Comparison of ENCODE assay signal across 8 cellular contexts in the genomic region with DNA sequence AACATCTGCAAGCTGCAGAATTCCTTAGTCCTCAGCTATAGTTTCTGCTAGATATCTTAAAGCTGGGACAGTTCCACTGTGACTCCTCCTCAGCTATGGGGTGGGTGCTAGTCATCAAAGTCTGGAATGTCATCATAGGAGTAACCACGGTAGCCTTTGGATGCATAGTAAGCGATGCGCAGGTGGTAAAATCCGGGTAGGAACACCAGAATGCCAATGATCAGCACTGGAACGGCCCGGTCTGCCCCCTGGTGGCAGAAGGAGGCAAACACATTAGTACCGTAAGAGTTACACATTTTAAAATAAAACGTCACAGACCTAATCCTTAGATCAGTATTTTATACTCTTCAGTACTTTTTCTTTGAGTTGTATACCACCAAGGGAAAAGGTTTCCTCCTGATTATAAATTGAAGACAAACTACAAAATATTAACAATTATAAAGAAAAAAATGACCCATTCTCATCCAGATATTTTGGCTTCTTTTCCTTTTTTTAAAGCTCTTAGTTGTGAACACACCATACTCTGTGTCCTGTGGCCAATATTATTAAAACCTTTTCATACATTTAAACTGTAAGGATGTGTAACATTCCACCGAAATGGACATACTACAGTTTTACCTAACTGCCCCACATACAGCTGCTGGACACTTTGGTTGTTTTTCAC. TPM values are rescaled to one million over a fixed set of nuclear protein-coding genes. Genes with fewer than 3 reads are reported as not detected.
DNase-seq lines count a peak whose midpoint lies in the region; ATAC-seq, FAIRE-seq and TF ChIP-seq lines count a peak whose summit lies in the region.

No MANE protein-coding gene starts in this region.

- H3K4me3 ChIP-seq in PC-9, result no peak overlapping the region

- no peaks in the 10 kb centered on the region for H3K9me2 ChIP-seq in PC-9 (ENCODE audit: insufficient read depth)

- ATAC-seq in stimulated activated naive CD8-positive, alpha-beta T cell treated with anti-CD3 and anti-CD28 coated beads, Interleukin-15, amount 100 ng/mL, for 72 hours, result peak; percentile 78
- no peak for ATAC-seq in HG03571 (IDR thresholded peaks at IDR 0.05; ENCODE audit: unreplicated experiment)

- intact Hi-C loops in PC-9 (cut with micrococcal nuclease; ENCODE audit: unreplicated experiment), result loop anchor here (1.0 to 5.0 kb wide), 4 partner anchors 40 to 494 kb away; partner anchors contain the start of gene SLC23A2

- H3K79me2 ChIP-seq in PC-9 (ENCODE audit: low read depth), result no peaks in the 10 kb centered on the region

- H3K4me2 ChIP-seq in PC-9, result no peak overlapping the region

- peak; percentile 77 for DNase-seq in GM03348 (ENCODE audit: low spot score)
- DNase-seq in HTR-8/SVneo (ENCODE audit: insufficient read length, low spot score), result peak; percentile 54
- peak; percentile 56 to 72 for DNase-seq in PC-9
- peak; percentile 83 for DNase-seq in activated T-cell treated with anti-CD3 and anti-CD28 coated beads, Interleukin-2, amount 50 U/mL, for 1 hour
- peak; percentile 50 for DNase-seq in fibroblast of gingiva (ENCODE audit: low read depth)
- peak; percentile 82 for DNase-seq in nephron progenitor cell
- peak; percentile 52 to 59 for DNase-seq in stimulated activated naive CD8-positive, alpha-beta T cell treated with anti-CD3 and anti-CD28 coated beads, Interleukin-15, amount 100 ng/mL, for 72 hours

- H3K9me3 Mint-ChIP-seq in nephron progenitor cell, result no peaks in the 10 kb centered on the region
- no peaks in the 10 kb centered on the region for H3K9me3 Mint-ChIP-seq in stimulated activated naive CD8-positive, alpha-beta T cell treated with anti-CD3 and anti-CD28 coated beads, Interleukin-15, amount 100 ng/mL, for 72 hours

- peak; percentile 93 for TF ChIP-seq CTCF in PC-9 (conservative IDR thresholded peaks at IDR 0.05)
- peak; percentile 84 for TF ChIP-seq CTCF in nephron progenitor cell (IDR thresholded peaks at IDR 0.05)

- H2AFZ ChIP-seq in PC-9, result no peak overlapping the region

- H3K27ac Mint-ChIP-seq in nephron progenitor cell, result no peak overlapping the region
- no peak overlapping the region for H3K27ac Mint-ChIP-seq in stimulated activated naive CD8-positive, alpha-beta T cell treated with anti-CD3 and anti-CD28 coated beads, Interleukin-15, amount 100 ng/mL, for 72 hours

- no peaks in the 10 kb centered on the region for H3K27me3 Mint-ChIP-seq in nephron progenitor cell (ENCODE audit: low read depth, poor library complexity)
- no peaks in the 10 kb centered on the region for H3K27me3 Mint-ChIP-seq in stimulated activated naive CD8-positive, alpha-beta T cell treated with anti-CD3 and anti-CD28 coated beads, Interleukin-15, amount 100 ng/mL, for 72 hours

- no peak overlapping the region for H3K4me3 Mint-ChIP-seq in nephron progenitor cell
- H3K4me3 Mint-ChIP-seq in stimulated activated naive CD8-positive, alpha-beta T cell treated with anti-CD3 and anti-CD28 coated beads, Interleukin-15, amount 100 ng/mL, for 72 hours, result no peak overlapping the region

- CTCF ChIA-PET in PC-9 (lab: Charles Lee), result interaction anchor here (0.5 to 1.4 kb wide), 5 partner anchors 35 to 301 kb away, joined by 3 to 6 read pairs (median 3); no protein-coding TSS in a partner anchor

- no peaks in the 10 kb centered on the region for H3K4me1 Mint-ChIP-seq in nephron progenitor cell
- peaks cover 24% of the 10 kb centered on the region for H3K4me1 Mint-ChIP-seq in stimulated activated naive CD8-positive, alpha-beta T cell treated with anti-CD3 and anti-CD28 coated beads, Interleukin-15, amount 100 ng/mL, for 72 hours

- no peaks in the 10 kb centered on the region for H3K27me3 ChIP-seq in PC-9 (ENCODE audit: insufficient read depth, low read depth)

- peaks cover 42% of the 10 kb centered on the region for H3K36me3 ChIP-seq in PC-9 (ENCODE audit: low read depth)

- H3F3A ChIP-seq in PC-9 (ENCODE audit: insufficient read depth, low read depth), result peaks cover 11% of the 10 kb centered on the region; the same call in 1 of the 2 replicates

- BruUV-seq in PC-9 (replicated peaks; lab: Mats Ljungman, UMichigan), result no TSS peak

- no peaks in the 10 kb centered on the region for H3K9me3 ChIP-seq in PC-9 (ENCODE audit: insufficient read depth, low read depth)

- 0 out of 2 replicates have a peak, but pooled peaks cover 4% of the 10 kb centered on the region for H3K4me1 ChIP-seq in PC-9 (replicated peaks; ENCODE audit: insufficient read depth)

- POLR2A ChIA-PET in PC-9 (lab: Charles Lee; ENCODE audit: unreplicated experiment), result interaction anchor here (0.6 to 0.7 kb wide), 2 partner anchors 26 to 57 kb away, joined by 3 read pairs; no protein-coding TSS in a partner anchor

- no peaks in the 10 kb centered on the region for H4K20me1 ChIP-seq in PC-9 (ENCODE audit: insufficient read depth)

- H3K36me3 Mint-ChIP-seq in nephron progenitor cell (ENCODE audit: low read depth), result peaks cover 62% of the 10 kb centered on the region

- no peak for FAIRE-seq in HTR-8/SVneo (lab: Jason Lieb, UNC)

- H3K27ac ChIP-seq in PC-9, result peak overlapping the region; percentile 64

RNA-seq across cellular contexts. Expression of gene TMEM230, which starts 12.1 kb away (rescaled TPM):
- 73.1 and 94.3 TPM in 2 replicates for total RNA-seq in PC-9 (2021)

RNA-seq across cellular contexts. Expression of gene PCNA, which starts 18.9 kb away (rescaled TPM):
- total RNA-seq in PC-9 (2021), result 164 and 207 TPM in 2 replicates

RNA-seq across cellular contexts. Expression of gene CDS2, which starts 26.0 kb away (rescaled TPM):
- 37.0 and 42.8 TPM in 2 replicates for total RNA-seq in PC-9 (2021)
